8 cellular contexts compared by ENCODE assay signal in genomic region chr1:66271216-66271903, GRCh38.
A peak's percentile ranks its signal among the peaks of the same experiment; 100 is the strongest.
DNase-seq lines count a peak whose midpoint lies in the region; ATAC-seq and TF ChIP-seq lines count a peak whose summit lies in the region.

No MANE protein-coding gene starts in this region.

- 11% methylated on average over 8 of the region's 8 CpGs for WGBS in esophagus muscularis mucosa

- peak; percentile 74 for TF ChIP-seq EP300 in esophagus muscularis mucosa (IDR thresholded peaks at IDR 0.05)

- no peak for TF ChIP-seq POLR2A in esophagus muscularis mucosa (IDR thresholded peaks at IDR 0.05; ENCODE audit: low read depth)

- CTCF ChIA-PET in WTC11 (lab: Charles Lee): interaction anchor here (1.4 kb wide), 1 partner anchor 175 kb away, joined by 3 read pairs; no protein-coding TSS in a partner anchor

- H3K4me1 Mint-ChIP-seq in WTC11: peaks cover 40% of the 10 kb centered on the region

- no peaks in the 10 kb centered on the region for H3K9me3 Mint-ChIP-seq in WTC11

- peak overlapping the region; percentile 5 to 45 for H3K9ac ChIP-seq in mucosa of rectum (ENCODE audit: low read depth in 1 of 2, low read length in 2 of 2)

- H3K27me3 Mint-ChIP-seq in WTC11 (ENCODE audit: low read depth): no peaks in the 10 kb centered on the region

- ATAC-seq in WTC11 (peak; percentile 76), GM19397 (IDR thresholded peaks at IDR 0.05; ENCODE audit: unreplicated experiment) (no peak), GM21717 (IDR thresholded peaks at IDR 0.05; ENCODE audit: unreplicated experiment) (no peak)

- H3K27ac Mint-ChIP-seq in WTC11: no peak overlapping the region

- H3K9me3 ChIP-seq in esophagus muscularis mucosa (no peaks in the 10 kb centered on the region), mucosa of rectum (ENCODE audit: control insufficient read depth in 2 of 2, low read length in 2 of 2) (no peaks in the 10 kb centered on the region)

- POLR2A ChIA-PET in WTC11 (lab: Charles Lee): no interaction called here

- H3K4me3 ChIP-seq in esophagus muscularis mucosa (peak overlapping the region; percentile 30 to 39 (median 36)), mucosa of rectum (ENCODE audit: low read length in 2 of 2) (peak overlapping the region; percentile 2 to 49)

- no peaks in the 10 kb centered on the region for H3K36me3 Mint-ChIP-seq in WTC11

- DNase-seq in GM04503 (ENCODE audit: low read depth): peak; percentile 99
- peak; percentile 83 for DNase-seq in NCI-H1048 (lab: John Stamatoyannopoulos, UW)
- DNase-seq in WTC11 (ENCODE audit: low spot score): peak; percentile 12
- DNase-seq in esophagus muscularis mucosa (ENCODE audit: extremely low spot score): peak; percentile 95
- DNase-seq in superior temporal gyrus (ENCODE audit: extremely low spot score): peak; percentile 83

- intact Hi-C loops in esophagus muscularis mucosa (cut with DNase I): loop anchor here (5.0 kb wide), 1 partner anchor 61 kb away; no protein-coding TSS in a partner anchor

- no peaks in the 10 kb centered on the region for H3K36me3 ChIP-seq in esophagus muscularis mucosa
- H3K36me3 ChIP-seq in mucosa of rectum (ENCODE audit: control insufficient read depth in 2 of 2, insufficient read depth in 2 of 2, low read length in 2 of 2): no peaks in the 10 kb centered on the region

- H3K27me3 ChIP-seq in esophagus muscularis mucosa (no peaks in the 10 kb centered on the region), mucosa of rectum (ENCODE audit: control insufficient read depth in 2 of 2, insufficient read depth in 2 of 2, low read length in 2 of 2) (no peaks in the 10 kb centered on the region)

- H3K4me3 Mint-ChIP-seq in WTC11: no peak overlapping the region; the same call in 1 of the 2 replicates

- TF ChIP-seq CTCF in WTC11 (IDR thresholded peaks at IDR 0.05) (no peak), esophagus muscularis mucosa (IDR thresholded peaks at IDR 0.05) (no peak)

- H3K27ac ChIP-seq in esophagus muscularis mucosa (replicated peaks in 1 of 4): peak overlapping the region; percentile 84 to 87 (median 86)
- peak overlapping the region; percentile 81 to 85 for H3K27ac ChIP-seq in mucosa of rectum (ENCODE audit: low read depth in 2 of 2, low read length in 2 of 2)

- H3K4me1 ChIP-seq in esophagus muscularis mucosa (peaks cover 51 to 64% (median 60%) of the 10 kb centered on the region in 4 donors), mucosa of rectum (ENCODE audit: control insufficient read depth in 2 of 2, insufficient read depth in 2 of 2, low read length in 2 of 2) (peaks cover 13 to 15% of the 10 kb centered on the region in 2 donors)

TF ChIP-seq in WTC11, 78 proteins besides CTCF, POLR2A, EP300 and RAD21:
- peak; percentile 96 for TF ChIP-seq PRDM15 (CRISPR knock-in tag; IDR thresholded peaks at IDR 0.05)
- no peak for TF ChIP-seq ZNF671 (CRISPR knock-in tag; IDR thresholded peaks at IDR 0.05)

Comparison
In these comparisons a context has a peak if more than half of its experiments do, and no peak if none do; other contexts are left out.
1. DNase-seq: peak in every context shown above with its lines; median percentile 99 in GM04503; 95 in esophagus muscularis mucosa; 83 in NCI-H1048; 83 in superior temporal gyrus; 12 in WTC11.